Comparison of ENCODE assay signal across 1 cellular context in genomic region chr7:122217125-122217524, GRCh38.
TF ChIP-seq lines count a peak whose summit lies in the region.

No MANE protein-coding gene starts in this region.

TF ChIP-seq in HepG2, 621 proteins besides CTCF, POLR2A, EP300 and RAD21 (continued from another document):
- TF ChIP-seq, protein P1, sequence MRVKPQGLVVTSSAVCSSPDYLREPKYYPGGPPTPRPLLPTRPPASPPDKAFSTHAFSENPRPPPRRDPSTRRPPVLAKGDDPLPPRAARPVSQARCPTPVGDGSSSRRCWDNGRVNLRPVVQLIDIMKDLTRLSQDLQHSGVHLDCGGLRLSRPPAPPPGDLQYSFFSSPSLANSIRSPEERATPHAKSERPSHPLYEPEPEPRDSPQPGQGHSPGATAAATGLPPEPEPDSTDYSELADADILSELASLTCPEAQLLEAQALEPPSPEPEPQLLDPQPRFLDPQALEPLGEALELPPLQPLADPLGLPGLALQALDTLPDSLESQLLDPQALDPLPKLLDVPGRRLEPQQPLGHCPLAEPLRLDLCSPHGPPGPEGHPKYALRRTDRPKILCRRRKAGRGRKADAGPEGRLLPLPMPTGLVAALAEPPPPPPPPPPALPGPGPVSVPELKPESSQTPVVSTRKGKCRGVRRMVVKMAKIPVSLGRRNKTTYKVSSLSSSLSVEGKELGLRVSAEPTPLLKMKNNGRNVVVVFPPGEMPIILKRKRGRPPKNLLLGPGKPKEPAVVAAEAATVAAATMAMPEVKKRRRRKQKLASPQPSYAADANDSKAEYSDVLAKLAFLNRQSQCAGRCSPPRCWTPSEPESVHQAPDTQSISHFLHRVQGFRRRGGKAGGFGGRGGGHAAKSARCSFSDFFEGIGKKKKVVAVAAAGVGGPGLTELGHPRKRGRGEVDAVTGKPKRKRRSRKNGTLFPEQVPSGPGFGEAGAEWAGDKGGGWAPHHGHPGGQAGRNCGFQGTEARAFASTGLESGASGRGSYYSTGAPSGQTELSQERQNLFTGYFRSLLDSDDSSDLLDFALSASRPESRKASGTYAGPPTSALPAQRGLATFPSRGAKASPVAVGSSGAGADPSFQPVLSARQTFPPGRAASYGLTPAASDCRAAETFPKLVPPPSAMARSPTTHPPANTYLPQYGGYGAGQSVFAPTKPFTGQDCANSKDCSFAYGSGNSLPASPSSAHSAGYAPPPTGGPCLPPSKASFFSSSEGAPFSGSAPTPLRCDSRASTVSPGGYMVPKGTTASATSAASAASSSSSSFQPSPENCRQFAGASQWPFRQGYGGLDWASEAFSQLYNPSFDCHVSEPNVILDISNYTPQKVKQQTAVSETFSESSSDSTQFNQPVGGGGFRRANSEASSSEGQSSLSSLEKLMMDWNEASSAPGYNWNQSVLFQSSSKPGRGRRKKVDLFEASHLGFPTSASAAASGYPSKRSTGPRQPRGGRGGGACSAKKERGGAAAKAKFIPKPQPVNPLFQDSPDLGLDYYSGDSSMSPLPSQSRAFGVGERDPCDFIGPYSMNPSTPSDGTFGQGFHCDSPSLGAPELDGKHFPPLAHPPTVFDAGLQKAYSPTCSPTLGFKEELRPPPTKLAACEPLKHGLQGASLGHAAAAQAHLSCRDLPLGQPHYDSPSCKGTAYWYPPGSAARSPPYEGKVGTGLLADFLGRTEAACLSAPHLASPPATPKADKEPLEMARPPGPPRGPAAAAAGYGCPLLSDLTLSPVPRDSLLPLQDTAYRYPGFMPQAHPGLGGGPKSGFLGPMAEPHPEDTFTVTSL (CRISPR knock-in tag; IDR thresholded peaks at IDR 0.05; ENCODE audit: borderline replicate concordance), result peak; percentile 37; the same call in 1 of the 2 replicates
- TF ChIP-seq, protein P2, sequence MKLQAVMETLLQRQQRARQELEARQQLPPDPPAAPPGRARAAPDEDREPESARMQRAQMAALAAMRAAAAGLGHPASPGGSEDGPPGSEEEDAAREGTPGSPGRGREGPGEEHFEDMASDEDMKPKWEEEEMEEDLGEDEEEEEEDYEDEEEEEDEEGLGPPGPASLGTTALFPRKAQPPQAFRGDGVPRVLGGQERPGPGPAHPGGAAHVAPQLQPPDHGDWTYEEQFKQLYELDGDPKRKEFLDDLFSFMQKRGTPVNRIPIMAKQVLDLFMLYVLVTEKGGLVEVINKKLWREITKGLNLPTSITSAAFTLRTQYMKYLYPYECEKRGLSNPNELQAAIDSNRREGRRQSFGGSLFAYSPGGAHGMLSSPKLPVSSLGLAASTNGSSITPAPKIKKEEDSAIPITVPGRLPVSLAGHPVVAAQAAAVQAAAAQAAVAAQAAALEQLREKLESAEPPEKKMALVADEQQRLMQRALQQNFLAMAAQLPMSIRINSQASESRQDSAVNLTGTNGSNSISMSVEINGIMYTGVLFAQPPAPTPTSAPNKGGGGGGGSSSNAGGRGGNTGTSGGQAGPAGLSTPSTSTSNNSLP (IDR thresholded peaks at IDR 0.05; ENCODE audit: low read depth, low read length), result peak; percentile 65; the same call in 1 of the 2 replicates
- TF ChIP-seq ATF3 (CRISPR knock-in tag; IDR thresholded peaks at IDR 0.05), result 0 out of 2 replicates have a peak, but pooled peaks have one; percentile 49
- no peak for TF ChIP-seq ZFP36L2 (CRISPR knock-in tag; IDR thresholded peaks at IDR 0.05)
- TF ChIP-seq FOXP1 (IDR thresholded peaks at IDR 0.05), result no peak
- TF ChIP-seq FOXP1 (CRISPR knock-in tag; IDR thresholded peaks at IDR 0.05), result peak; percentile 79
- TF ChIP-seq GRHL1 (CRISPR knock-in tag; conservative IDR thresholded peaks at IDR 0.05), result no peak
- TF ChIP-seq SOX6 (IDR thresholded peaks at IDR 0.05), result no peak
- TF ChIP-seq SOX6 (CRISPR knock-in tag; IDR thresholded peaks at IDR 0.05), result 0 out of 2 replicates have a peak, but pooled peaks have one; percentile 13
- peak; percentile 90 for TF ChIP-seq FOXA3 (CRISPR knock-in tag; IDR thresholded peaks at IDR 0.05)
- no peak for TF ChIP-seq MIER3 (CRISPR knock-in tag; IDR thresholded peaks at IDR 0.05; ENCODE audit: borderline replicate concordance)
- TF ChIP-seq TP53 (CRISPR knock-in tag; conservative IDR thresholded peaks at IDR 0.05), result no peak
- TF ChIP-seq PAXIP1 (CRISPR knock-in tag; conservative IDR thresholded peaks at IDR 0.05), result peak; percentile 28; the same call in 1 of the 2 replicates
